1 cellular context compared by ENCODE assay signal in the genomic region with DNA sequence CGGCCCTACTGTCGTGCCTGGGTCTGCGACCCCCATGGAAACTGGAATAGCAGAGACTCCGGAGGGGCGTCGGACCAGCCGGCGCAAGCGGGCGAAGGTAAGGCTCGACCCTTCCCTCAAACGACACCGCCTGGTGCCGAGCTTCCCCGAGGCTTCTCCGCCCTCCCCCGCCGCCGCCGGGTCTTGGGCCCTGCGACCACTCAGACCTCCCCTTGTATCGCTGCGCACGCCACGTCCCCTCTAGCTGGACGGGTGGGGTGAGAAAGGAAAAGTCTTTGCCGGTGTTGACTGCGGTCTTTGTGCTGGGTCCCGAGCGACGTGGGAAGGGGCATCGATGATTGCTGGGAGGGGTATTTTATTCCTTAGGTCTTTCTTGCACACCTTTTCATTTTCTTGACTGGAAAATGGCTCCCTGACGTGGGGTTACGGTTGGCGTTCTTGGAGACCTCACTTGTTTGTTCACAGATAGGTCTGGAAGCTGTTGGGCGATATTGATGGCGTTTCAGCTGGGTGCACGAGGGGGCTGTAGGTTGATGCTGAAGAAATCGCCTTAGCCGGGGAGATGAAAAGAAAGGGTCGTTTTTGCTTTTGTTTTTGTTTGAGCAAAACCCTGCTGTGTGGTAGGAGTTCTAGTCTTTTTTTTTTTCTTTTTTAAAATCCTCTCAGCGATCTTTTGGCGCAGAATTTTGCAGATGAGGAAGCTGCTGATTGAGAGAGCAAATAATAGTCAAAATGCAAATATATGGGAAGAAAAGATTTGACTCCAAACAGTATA.
TF ChIP-seq lines count a peak whose summit lies in the region.

No MANE protein-coding gene starts in this region.

TF ChIP-seq in HepG2, 621 proteins besides CTCF, POLR2A, EP300 and RAD21 (continued from another document and continues in another):
- TF ChIP-seq, protein P1, sequence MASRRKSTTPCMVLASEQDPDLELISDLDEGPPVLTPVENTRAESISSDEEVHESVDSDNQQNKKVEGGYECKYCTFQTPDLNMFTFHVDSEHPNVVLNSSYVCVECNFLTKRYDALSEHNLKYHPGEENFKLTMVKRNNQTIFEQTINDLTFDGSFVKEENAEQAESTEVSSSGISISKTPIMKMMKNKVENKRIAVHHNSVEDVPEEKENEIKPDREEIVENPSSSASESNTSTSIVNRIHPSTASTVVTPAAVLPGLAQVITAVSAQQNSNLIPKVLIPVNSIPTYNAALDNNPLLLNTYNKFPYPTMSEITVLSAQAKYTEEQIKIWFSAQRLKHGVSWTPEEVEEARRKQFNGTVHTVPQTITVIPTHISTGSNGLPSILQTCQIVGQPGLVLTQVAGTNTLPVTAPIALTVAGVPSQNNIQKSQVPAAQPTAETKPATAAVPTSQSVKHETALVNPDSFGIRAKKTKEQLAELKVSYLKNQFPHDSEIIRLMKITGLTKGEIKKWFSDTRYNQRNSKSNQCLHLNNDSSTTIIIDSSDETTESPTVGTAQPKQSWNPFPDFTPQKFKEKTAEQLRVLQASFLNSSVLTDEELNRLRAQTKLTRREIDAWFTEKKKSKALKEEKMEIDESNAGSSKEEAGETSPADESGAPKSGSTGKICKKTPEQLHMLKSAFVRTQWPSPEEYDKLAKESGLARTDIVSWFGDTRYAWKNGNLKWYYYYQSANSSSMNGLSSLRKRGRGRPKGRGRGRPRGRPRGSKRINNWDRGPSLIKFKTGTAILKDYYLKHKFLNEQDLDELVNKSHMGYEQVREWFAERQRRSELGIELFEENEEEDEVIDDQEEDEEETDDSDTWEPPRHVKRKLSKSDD (CRISPR knock-in tag; IDR thresholded peaks at IDR 0.05; ENCODE audit: low read depth), result no peak
- TF ChIP-seq BRD4 (CRISPR knock-in tag; IDR thresholded peaks at IDR 0.05) (0 out of 2 replicates have a peak, but pooled peaks have one; percentile 52), HDAC2 (CRISPR knock-in tag; IDR thresholded peaks at IDR 0.05) (peak; percentile 29; the same call in 1 of the 2 replicates), SRSF9 (IDR thresholded peaks at IDR 0.05; ENCODE audit: borderline replicate concordance, insufficient read depth, low read depth, low read length, poor library complexity, severe bottlenecking) (no peak), NBN (conservative IDR thresholded peaks at IDR 0.05) (no peak), ZNF33B (CRISPR knock-in tag; IDR thresholded peaks at IDR 0.05) (no peak), TAF1 (CRISPR knock-in tag; IDR thresholded peaks at IDR 0.05) (no peak), ZNF121 (CRISPR knock-in tag; IDR thresholded peaks at IDR 0.05) (no peak), ZNF614 (CRISPR knock-in tag; IDR thresholded peaks at IDR 0.05; ENCODE audit: borderline replicate concordance) (no peak), ERF (CRISPR knock-in tag; IDR thresholded peaks at IDR 0.05) (no peak), IKZF4 (CRISPR knock-in tag; IDR thresholded peaks at IDR 0.05; ENCODE audit: borderline replicate concordance, low read depth, not compliant biosample characterization) (no peak), ZBTB7A (CRISPR knock-in tag; IDR thresholded peaks at IDR 0.05) (peak; percentile 85), REL (CRISPR knock-in tag; conservative IDR thresholded peaks at IDR 0.05) (peak; percentile 69), ZSCAN25 (CRISPR knock-in tag; IDR thresholded peaks at IDR 0.05) (no peak), ZNF563 (CRISPR knock-in tag; IDR thresholded peaks at IDR 0.05) (0 out of 2 replicates have a peak, but pooled peaks have one; percentile 24), GATA4 (IDR thresholded peaks at IDR 0.05; ENCODE audit: borderline replicate concordance, low read depth) (no peak), MYNN (CRISPR knock-in tag; IDR thresholded peaks at IDR 0.05; ENCODE audit: low read depth) (no peak), AHR (CRISPR knock-in tag; IDR thresholded peaks at IDR 0.05) (0 out of 2 replicates have a peak, but pooled peaks have one; percentile 31), ZSCAN31 (CRISPR knock-in tag; IDR thresholded peaks at IDR 0.05; ENCODE audit: low read depth) (no peak), NR2C2 (CRISPR knock-in tag; IDR thresholded peaks at IDR 0.05; ENCODE audit: borderline replicate concordance) (no peak), KAT8 (CRISPR knock-in tag; IDR thresholded peaks at IDR 0.05) (no peak), PTBP1 (IDR thresholded peaks at IDR 0.05; ENCODE audit: low read depth, low read length, poor library complexity, severe bottlenecking) (no peak)
- TF ChIP-seq, protein P2, sequence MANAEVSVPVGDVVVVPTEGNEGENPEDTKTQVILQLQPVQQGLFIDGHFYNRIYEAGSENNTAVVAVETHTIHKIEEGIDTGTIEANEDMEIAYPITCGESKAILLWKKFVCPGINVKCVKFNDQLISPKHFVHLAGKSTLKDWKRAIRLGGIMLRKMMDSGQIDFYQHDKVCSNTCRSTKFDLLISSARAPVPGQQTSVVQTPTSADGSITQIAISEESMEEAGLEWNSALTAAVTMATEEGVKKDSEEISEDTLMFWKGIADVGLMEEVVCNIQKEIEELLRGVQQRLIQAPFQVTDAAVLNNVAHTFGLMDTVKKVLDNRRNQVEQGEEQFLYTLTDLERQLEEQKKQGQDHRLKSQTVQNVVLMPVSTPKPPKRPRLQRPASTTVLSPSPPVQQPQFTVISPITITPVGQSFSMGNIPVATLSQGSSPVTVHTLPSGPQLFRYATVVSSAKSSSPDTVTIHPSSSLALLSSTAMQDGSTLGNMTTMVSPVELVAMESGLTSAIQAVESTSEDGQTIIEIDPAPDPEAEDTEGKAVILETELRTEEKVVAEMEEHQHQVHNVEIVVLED (CRISPR knock-in tag; IDR thresholded peaks at IDR 0.05; ENCODE audit: borderline replicate concordance), result no peak
- TF ChIP-seq, protein P3, sequence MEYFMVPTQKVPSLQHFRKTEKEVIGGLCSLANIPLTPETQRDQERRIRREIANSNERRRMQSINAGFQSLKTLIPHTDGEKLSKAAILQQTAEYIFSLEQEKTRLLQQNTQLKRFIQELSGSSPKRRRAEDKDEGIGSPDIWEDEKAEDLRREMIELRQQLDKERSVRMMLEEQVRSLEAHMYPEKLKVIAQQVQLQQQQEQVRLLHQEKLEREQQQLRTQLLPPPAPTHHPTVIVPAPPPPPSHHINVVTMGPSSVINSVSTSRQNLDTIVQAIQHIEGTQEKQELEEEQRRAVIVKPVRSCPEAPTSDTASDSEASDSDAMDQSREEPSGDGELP (IDR thresholded peaks at IDR 0.05; ENCODE audit: borderline replicate concordance, low read depth), result no peak
- TF ChIP-seq, protein P4, sequence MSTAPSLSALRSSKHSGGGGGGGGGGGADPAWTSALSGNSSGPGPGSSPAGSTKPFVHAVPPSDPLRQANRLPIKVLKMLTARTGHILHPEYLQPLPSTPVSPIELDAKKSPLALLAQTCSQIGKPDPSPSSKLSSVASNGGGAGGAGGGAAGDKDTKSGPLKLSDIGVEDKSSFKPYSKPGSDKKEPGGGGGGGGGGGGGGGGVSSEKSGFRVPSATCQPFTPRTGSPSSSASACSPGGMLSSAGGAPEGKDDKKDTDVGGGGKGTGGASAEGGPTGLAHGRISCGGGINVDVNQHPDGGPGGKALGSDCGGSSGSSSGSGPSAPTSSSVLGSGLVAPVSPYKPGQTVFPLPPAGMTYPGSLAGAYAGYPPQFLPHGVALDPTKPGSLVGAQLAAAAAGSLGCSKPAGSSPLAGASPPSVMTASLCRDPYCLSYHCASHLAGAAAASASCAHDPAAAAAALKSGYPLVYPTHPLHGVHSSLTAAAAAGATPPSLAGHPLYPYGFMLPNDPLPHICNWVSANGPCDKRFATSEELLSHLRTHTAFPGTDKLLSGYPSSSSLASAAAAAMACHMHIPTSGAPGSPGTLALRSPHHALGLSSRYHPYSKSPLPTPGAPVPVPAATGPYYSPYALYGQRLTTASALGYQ (CRISPR knock-in tag; IDR thresholded peaks at IDR 0.05), result peak; percentile 37; the same call in 1 of the 2 replicates
- TF ChIP-seq, protein P5, sequence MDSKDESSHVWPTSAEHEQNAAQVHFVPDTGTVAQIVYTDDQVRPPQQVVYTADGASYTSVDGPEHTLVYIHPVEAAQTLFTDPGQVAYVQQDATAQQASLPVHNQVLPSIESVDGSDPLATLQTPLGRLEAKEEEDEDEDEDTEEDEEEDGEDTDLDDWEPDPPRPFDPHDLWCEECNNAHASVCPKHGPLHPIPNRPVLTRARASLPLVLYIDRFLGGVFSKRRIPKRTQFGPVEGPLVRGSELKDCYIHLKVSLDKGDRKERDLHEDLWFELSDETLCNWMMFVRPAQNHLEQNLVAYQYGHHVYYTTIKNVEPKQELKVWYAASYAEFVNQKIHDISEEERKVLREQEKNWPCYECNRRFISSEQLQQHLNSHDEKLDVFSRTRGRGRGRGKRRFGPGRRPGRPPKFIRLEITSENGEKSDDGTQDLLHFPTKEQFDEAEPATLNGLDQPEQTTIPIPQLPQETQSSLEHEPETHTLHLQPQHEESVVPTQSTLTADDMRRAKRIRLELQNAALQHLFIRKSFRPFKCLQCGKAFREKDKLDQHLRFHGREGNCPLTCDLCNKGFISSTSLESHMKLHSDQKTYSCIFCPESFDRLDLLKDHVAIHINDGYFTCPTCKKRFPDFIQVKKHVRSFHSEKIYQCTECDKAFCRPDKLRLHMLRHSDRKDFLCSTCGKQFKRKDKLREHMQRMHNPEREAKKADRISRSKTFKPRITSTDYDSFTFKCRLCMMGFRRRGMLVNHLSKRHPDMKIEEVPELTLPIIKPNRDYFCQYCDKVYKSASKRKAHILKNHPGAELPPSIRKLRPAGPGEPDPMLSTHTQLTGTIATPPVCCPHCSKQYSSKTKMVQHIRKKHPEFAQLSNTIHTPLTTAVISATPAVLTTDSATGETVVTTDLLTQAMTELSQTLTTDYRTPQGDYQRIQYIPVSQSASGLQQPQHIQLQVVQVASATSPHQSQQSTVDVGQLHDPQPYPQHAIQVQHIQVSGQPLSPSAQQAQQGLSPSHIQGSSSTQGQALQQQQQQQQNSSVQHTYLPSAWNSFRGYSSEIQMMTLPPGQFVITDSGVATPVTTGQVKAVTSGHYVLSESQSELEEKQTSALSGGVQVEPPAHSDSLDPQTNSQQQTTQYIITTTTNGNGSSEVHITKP (CRISPR knock-in tag; IDR thresholded peaks at IDR 0.05; ENCODE audit: low read depth), result no peak
- TF ChIP-seq, protein P6, sequence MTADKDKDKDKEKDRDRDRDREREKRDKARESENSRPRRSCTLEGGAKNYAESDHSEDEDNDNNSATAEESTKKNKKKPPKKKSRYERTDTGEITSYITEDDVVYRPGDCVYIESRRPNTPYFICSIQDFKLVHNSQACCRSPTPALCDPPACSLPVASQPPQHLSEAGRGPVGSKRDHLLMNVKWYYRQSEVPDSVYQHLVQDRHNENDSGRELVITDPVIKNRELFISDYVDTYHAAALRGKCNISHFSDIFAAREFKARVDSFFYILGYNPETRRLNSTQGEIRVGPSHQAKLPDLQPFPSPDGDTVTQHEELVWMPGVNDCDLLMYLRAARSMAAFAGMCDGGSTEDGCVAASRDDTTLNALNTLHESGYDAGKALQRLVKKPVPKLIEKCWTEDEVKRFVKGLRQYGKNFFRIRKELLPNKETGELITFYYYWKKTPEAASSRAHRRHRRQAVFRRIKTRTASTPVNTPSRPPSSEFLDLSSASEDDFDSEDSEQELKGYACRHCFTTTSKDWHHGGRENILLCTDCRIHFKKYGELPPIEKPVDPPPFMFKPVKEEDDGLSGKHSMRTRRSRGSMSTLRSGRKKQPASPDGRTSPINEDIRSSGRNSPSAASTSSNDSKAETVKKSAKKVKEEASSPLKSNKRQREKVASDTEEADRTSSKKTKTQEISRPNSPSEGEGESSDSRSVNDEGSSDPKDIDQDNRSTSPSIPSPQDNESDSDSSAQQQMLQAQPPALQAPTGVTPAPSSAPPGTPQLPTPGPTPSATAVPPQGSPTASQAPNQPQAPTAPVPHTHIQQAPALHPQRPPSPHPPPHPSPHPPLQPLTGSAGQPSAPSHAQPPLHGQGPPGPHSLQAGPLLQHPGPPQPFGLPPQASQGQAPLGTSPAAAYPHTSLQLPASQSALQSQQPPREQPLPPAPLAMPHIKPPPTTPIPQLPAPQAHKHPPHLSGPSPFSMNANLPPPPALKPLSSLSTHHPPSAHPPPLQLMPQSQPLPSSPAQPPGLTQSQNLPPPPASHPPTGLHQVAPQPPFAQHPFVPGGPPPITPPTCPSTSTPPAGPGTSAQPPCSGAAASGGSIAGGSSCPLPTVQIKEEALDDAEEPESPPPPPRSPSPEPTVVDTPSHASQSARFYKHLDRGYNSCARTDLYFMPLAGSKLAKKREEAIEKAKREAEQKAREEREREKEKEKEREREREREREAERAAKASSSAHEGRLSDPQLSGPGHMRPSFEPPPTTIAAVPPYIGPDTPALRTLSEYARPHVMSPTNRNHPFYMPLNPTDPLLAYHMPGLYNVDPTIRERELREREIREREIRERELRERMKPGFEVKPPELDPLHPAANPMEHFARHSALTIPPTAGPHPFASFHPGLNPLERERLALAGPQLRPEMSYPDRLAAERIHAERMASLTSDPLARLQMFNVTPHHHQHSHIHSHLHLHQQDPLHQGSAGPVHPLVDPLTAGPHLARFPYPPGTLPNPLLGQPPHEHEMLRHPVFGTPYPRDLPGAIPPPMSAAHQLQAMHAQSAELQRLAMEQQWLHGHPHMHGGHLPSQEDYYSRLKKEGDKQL (CRISPR knock-in tag; IDR thresholded peaks at IDR 0.05; ENCODE audit: low read depth), result no peak
- TF ChIP-seq, protein P7, sequence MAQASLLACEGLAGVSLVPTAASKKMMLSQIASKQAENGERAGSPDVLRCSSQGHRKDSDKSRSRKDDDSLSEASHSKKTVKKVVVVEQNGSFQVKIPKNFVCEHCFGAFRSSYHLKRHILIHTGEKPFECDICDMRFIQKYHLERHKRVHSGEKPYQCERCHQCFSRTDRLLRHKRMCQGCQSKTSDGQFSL (CRISPR knock-in tag; IDR thresholded peaks at IDR 0.05), result no peak
- TF ChIP-seq, protein P8, sequence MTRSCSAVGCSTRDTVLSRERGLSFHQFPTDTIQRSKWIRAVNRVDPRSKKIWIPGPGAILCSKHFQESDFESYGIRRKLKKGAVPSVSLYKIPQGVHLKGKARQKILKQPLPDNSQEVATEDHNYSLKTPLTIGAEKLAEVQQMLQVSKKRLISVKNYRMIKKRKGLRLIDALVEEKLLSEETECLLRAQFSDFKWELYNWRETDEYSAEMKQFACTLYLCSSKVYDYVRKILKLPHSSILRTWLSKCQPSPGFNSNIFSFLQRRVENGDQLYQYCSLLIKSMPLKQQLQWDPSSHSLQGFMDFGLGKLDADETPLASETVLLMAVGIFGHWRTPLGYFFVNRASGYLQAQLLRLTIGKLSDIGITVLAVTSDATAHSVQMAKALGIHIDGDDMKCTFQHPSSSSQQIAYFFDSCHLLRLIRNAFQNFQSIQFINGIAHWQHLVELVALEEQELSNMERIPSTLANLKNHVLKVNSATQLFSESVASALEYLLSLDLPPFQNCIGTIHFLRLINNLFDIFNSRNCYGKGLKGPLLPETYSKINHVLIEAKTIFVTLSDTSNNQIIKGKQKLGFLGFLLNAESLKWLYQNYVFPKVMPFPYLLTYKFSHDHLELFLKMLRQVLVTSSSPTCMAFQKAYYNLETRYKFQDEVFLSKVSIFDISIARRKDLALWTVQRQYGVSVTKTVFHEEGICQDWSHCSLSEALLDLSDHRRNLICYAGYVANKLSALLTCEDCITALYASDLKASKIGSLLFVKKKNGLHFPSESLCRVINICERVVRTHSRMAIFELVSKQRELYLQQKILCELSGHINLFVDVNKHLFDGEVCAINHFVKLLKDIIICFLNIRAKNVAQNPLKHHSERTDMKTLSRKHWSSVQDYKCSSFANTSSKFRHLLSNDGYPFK (CRISPR knock-in tag; IDR thresholded peaks at IDR 0.05; ENCODE audit: borderline replicate concordance), result 0 out of 2 replicates have a peak, but pooled peaks have one; percentile 8
- TF ChIP-seq, protein P9, sequence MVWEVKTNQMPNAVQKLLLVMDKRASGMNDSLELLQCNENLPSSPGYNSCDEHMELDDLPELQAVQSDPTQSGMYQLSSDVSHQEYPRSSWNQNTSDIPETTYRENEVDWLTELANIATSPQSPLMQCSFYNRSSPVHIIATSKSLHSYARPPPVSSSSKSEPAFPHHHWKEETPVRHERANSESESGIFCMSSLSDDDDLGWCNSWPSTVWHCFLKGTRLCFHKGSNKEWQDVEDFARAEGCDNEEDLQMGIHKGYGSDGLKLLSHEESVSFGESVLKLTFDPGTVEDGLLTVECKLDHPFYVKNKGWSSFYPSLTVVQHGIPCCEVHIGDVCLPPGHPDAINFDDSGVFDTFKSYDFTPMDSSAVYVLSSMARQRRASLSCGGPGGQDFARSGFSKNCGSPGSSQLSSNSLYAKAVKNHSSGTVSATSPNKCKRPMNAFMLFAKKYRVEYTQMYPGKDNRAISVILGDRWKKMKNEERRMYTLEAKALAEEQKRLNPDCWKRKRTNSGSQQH (CRISPR knock-in tag; IDR thresholded peaks at IDR 0.05; ENCODE audit: low read depth), result no peak
